Comparison of ENCODE assay signal across 8 cellular contexts in genomic region chr6:79077680-79078056, GRCh38. TPM values are rescaled to one million over a fixed set of nuclear protein-coding genes. Genes with fewer than 3 reads are reported as not detected.
DNase-seq lines count a peak whose midpoint lies in the region; ATAC-seq, FAIRE-seq and TF ChIP-seq lines count a peak whose summit lies in the region.

No MANE protein-coding gene starts in this region.

- H3K9me2 ChIP-seq in OCI-LY7 (ENCODE audit: insufficient read depth, low read length): no peaks in the 10 kb centered on the region

- H4K20me1 ChIP-seq in OCI-LY7 (ENCODE audit: insufficient read depth, low read length): peaks cover 36% of the 10 kb centered on the region

- peak overlapping the region; percentile 88; the same call in 1 of the 2 replicates for H2AFZ ChIP-seq in OCI-LY7 (ENCODE audit: low read length)

- peak overlapping the region; percentile 98 for H3K18ac ChIP-seq in mesendoderm (ENCODE audit: low read length)

- H3K56ac ChIP-seq in mesendoderm (ENCODE audit: low read length): peak overlapping the region; percentile 92

- BruUV-seq in OCI-LY7 (replicated peaks; lab: Mats Ljungman, UMichigan): no TSS peak

- H3K4me3 Mint-ChIP-seq in central memory CD8-positive, alpha-beta T cell: peak overlapping the region; percentile 97

- H2BK120ac ChIP-seq in mesendoderm (ENCODE audit: low read depth, low read length): peak overlapping the region; percentile 98

- H2BK15ac ChIP-seq in mesendoderm (replicated peaks; ENCODE audit: low read depth): no peak overlapping the region

- H3K9me3 ChIP-seq in OCI-LY7 (ENCODE audit: low read length) (no peaks in the 10 kb centered on the region), upper lobe of right lung (no peaks in the 10 kb centered on the region)

- H3K27ac ChIP-seq in OCI-LY7 (ENCODE audit: low read depth, low read length, poor library complexity, severe bottlenecking): peak overlapping the region; percentile 93
- H3K27ac ChIP-seq in mesendoderm (ENCODE audit: low read depth, low read length): peak overlapping the region; percentile 97
- H3K27ac ChIP-seq in upper lobe of right lung: peak overlapping the region; percentile 98

- H3K27me3 ChIP-seq in mesendoderm (ENCODE audit: insufficient read depth, low read length, poor library complexity) (no peaks in the 10 kb centered on the region), upper lobe of right lung (no peaks in the 10 kb centered on the region)

- H4K8ac ChIP-seq in mesendoderm (ENCODE audit: low read depth, low read length): peak overlapping the region; percentile 97

- DNase-seq in COR-L47 (lab: John Stamatoyannopoulos, UW) (peak; percentile 60), GM19238 (ENCODE audit: insufficient read length, low spot score) (peak; percentile 26), OCI-LY7 (ENCODE audit: low spot score) (peak; percentile 73), mesendoderm (no peak), upper lobe of right lung (no peak), frontal cortex (ENCODE audit: low spot score in 2 of 2) (no peak)
- no peak for DNase-seq in central memory CD8-positive, alpha-beta T cell (ENCODE audit: low spot score in 2 of 2)

- H3K4me2 ChIP-seq in OCI-LY7 (ENCODE audit: low read length) (peak overlapping the region; percentile 90), mesendoderm (ENCODE audit: low read length) (no peak overlapping the region)

- peaks cover 22% of the 10 kb centered on the region for H3K36me3 Mint-ChIP-seq in central memory CD8-positive, alpha-beta T cell (ENCODE audit: insufficient read depth)

- intact Hi-C loops in OCI-LY7 (cut with micrococcal nuclease; ENCODE audit: unreplicated experiment) (loop anchor here (1.0 to 5.0 kb wide), 6 partner anchors 29 to 1030 kb away; partner anchors contain the start of genes BCKDHB, HMGN3, IRAK1BP1 and LCA5), upper lobe of right lung (cut with DNase I) (no loop called here)

- H2AK5ac ChIP-seq in mesendoderm (ENCODE audit: low read length): no peak overlapping the region

- POLR2A ChIA-PET in OCI-LY7 (lab: Charles Lee): interaction anchor here (0.7 to 5.1 kb wide), 10 partner anchors 8 to 925 kb away, joined by 3 to 25 read pairs (median 4); partner anchors contain the start of genes IRAK1BP1 and LCA5

- TF ChIP-seq CTCF in OCI-LY7 (conservative IDR thresholded peaks at IDR 0.05; ENCODE audit: low read length) (no peak), upper lobe of right lung (IDR thresholded peaks at IDR 0.05) (no peak)

- peaks cover 33% of the 10 kb centered on the region for H3K4me1 Mint-ChIP-seq in central memory CD8-positive, alpha-beta T cell

- H3K4me3 ChIP-seq in OCI-LY7 (ENCODE audit: low read depth, low read length, poor library complexity, severe bottlenecking) (peak overlapping the region; percentile 96), mesendoderm (ENCODE audit: low read length) (peak overlapping the region; percentile 74), upper lobe of right lung (peak overlapping the region; percentile 90)

- H3K9ac ChIP-seq in mesendoderm (ENCODE audit: low read length): peak overlapping the region; percentile 80

- peaks cover 40% of the 10 kb centered on the region for H3K36me3 ChIP-seq in OCI-LY7 (ENCODE audit: insufficient read depth, low read length)
- no peaks in the 10 kb centered on the region for H3K36me3 ChIP-seq in mesendoderm (ENCODE audit: control insufficient read depth, insufficient read depth, low read length)
- H3K36me3 ChIP-seq in upper lobe of right lung: no peaks in the 10 kb centered on the region

- no peaks in the 10 kb centered on the region for H3K9me3 Mint-ChIP-seq in central memory CD8-positive, alpha-beta T cell

- H3K4ac ChIP-seq in mesendoderm (ENCODE audit: low read depth, low read length): peak overlapping the region; percentile 99

- no peaks in the 10 kb centered on the region for H3K79me1 ChIP-seq in mesendoderm (ENCODE audit: low read length)

- no peak overlapping the region for H4K5ac ChIP-seq in mesendoderm (ENCODE audit: low read length)

- H3K27ac Mint-ChIP-seq in central memory CD8-positive, alpha-beta T cell (ENCODE audit: low read depth): peak overlapping the region; percentile 93

- H3K79me2 ChIP-seq in OCI-LY7 (ENCODE audit: insufficient read depth, low read depth, low read length) (peaks cover 51% of the 10 kb centered on the region), mesendoderm (ENCODE audit: control insufficient read depth, insufficient read depth, low read length) (peaks cover 20% of the 10 kb centered on the region)

- ATAC-seq in HG03139 (IDR thresholded peaks at IDR 0.05; ENCODE audit: unreplicated experiment): peak; percentile 21
- peak; percentile 4 for ATAC-seq in central memory CD8-positive, alpha-beta T cell (replicated peaks; ENCODE audit: extremely low read depth, poor library complexity, severe bottlenecking)
- peak; percentile 54 for ATAC-seq in upper lobe of right lung

- H3K4me1 ChIP-seq in OCI-LY7 (ENCODE audit: insufficient read depth, low read length, poor library complexity, severe bottlenecking) (peaks cover 40% of the 10 kb centered on the region), mesendoderm (ENCODE audit: control insufficient read depth, low read depth, low read length) (no peaks in the 10 kb centered on the region), upper lobe of right lung (peaks cover 39% of the 10 kb centered on the region)

- no peak for FAIRE-seq in frontal cortex (lab: Jason Lieb, UNC)

- WGBS in mesendoderm (ENCODE audit: extremely low coverage, insufficient coverage, low lambda C conversion rate): no CpG with 5 or more reads among the region's 54 CpGs

- no peak overlapping the region for H3K23ac ChIP-seq in mesendoderm (ENCODE audit: low read length)

- H2BK5ac ChIP-seq in mesendoderm (ENCODE audit: low read length): peak overlapping the region; percentile 43

- CTCF ChIA-PET in OCI-LY7 (lab: Charles Lee; ENCODE audit: unreplicated experiment): interaction anchor here (0.5 kb wide), 1 partner anchor 133 kb away, joined by 3 read pairs; no protein-coding TSS in a partner anchor

- peaks cover 14% of the 10 kb centered on the region for H3K27me3 Mint-ChIP-seq in central memory CD8-positive, alpha-beta T cell

RNA-seq across cellular contexts. Expression of gene PHIP, which starts 0.4 kb away (rescaled TPM):
- total RNA-seq in OCI-LY7 (2014; rRNA removed; shearing (Covaris generic)): 32.1 and 35.4 TPM in 2 replicates
- 46.6 and 48.4 TPM in 2 replicates for total RNA-seq in OCI-LY7 (2022)
- 20.1 TPM for polyA plus RNA-seq in mesendoderm (2013, experiment 1 of 2)
- polyA plus RNA-seq in mesendoderm (2013, experiment 2 of 2): 20.0 TPM
- 32.0 TPM for total RNA-seq in upper lobe of right lung
- 47.7 TPM for total RNA-seq in frontal cortex

Comparison
In these comparisons a context has a peak if more than half of its experiments do, and no peak if none do; other contexts are left out.
1. DNase-seq: peak in COR-L47 (single experiment), GM19238 (single experiment) and OCI-LY7 (single experiment); none in central memory CD8-positive, alpha-beta T cell (0 of 2), mesendoderm (single experiment), upper lobe of right lung (single experiment) and frontal cortex (0 of 2).
2. ATAC-seq: peak in every context shown above with its lines; median percentile 54 in upper lobe of right lung; 21 in HG03139; 4 in central memory CD8-positive, alpha-beta T cell.
3. Peak in every context shown above with its lines, with median percentiles within 50 percentile points of each other: H3K27ac ChIP-seq and H3K4me3 ChIP-seq.